In the genomic region with DNA sequence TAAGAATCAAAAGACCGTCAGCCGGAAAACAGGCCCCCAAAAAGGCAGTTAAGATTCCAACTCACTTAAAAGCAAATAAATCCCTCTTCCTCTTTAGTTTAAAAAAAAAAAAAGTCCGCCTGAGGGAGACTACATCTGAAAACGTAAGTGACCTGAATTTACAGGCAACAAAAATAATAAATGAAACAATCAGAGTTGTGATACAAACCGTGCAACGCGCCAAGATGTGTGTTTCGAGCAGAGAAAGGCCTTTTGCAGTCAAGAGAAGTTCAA, we compare ENCODE assay signal across 7 cellular contexts. TPM values are rescaled to one million over a fixed set of nuclear protein-coding genes. Genes with fewer than 3 reads are reported as not detected.
DNase-seq lines count a peak whose midpoint lies in the region; ATAC-seq and TF ChIP-seq lines count a peak whose summit lies in the region.

No MANE protein-coding gene starts in this region.

- CTCF ChIA-PET in activated CD8-positive, alpha-beta T cell treated with anti-CD3 and anti-CD28 coated beads for 36 hours (lab: Charles Lee), result interaction anchor here (1.1 to 3.0 kb wide), 6 partner anchors 13 to 148 kb away, joined by 4 to 24 read pairs (median 10); no protein-coding TSS in a partner anchor

- no peak for TF ChIP-seq CTCF in HFFc6 (IDR thresholded peaks at IDR 0.05)
- no peak for TF ChIP-seq CTCF in activated CD8-positive, alpha-beta T cell treated with anti-CD3 and anti-CD28 coated beads for 36 hours (IDR thresholded peaks at IDR 0.05)

- H3K4me3 Mint-ChIP-seq in HFFc6, result peak overlapping the region; percentile 92
- peak overlapping the region; percentile 90 for H3K4me3 Mint-ChIP-seq in activated CD8-positive, alpha-beta T cell treated with anti-CD3 and anti-CD28 coated beads for 36 hours
- peak overlapping the region; percentile 89 to 91 for H3K4me3 Mint-ChIP-seq in stimulated activated naive CD8-positive, alpha-beta T cell treated with anti-CD3 and anti-CD28 coated beads, Interleukin-15, amount 100 ng/mL, for 72 hours

- H3K9me3 ChIP-seq in iPS-15b (ENCODE audit: control insufficient read depth, insufficient read depth, low read length), result no peaks in the 10 kb centered on the region

- H3K27ac Mint-ChIP-seq in HFFc6, result peak overlapping the region; percentile 93
- peak overlapping the region; percentile 98 for H3K27ac Mint-ChIP-seq in activated CD8-positive, alpha-beta T cell treated with anti-CD3 and anti-CD28 coated beads for 36 hours
- H3K27ac Mint-ChIP-seq in stimulated activated naive CD8-positive, alpha-beta T cell treated with anti-CD3 and anti-CD28 coated beads, Interleukin-15, amount 100 ng/mL, for 72 hours, result peak overlapping the region; percentile 96 to 97

- POLR2A ChIA-PET in activated CD8-positive, alpha-beta T cell treated with anti-CD3 and anti-CD28 coated beads for 36 hours (lab: Charles Lee), result interaction anchor here (0.9 to 1.5 kb wide), 2 partner anchors 16 to 134 kb away, joined by 3 read pairs; no protein-coding TSS in a partner anchor

- intact Hi-C loops in activated CD8-positive, alpha-beta T cell treated with anti-CD3 and anti-CD28 coated beads for 36 hours (cut with micrococcal nuclease), result loop anchor here (5.0 kb wide), 3 partner anchors 35 to 145 kb away; no protein-coding TSS in a partner anchor

- H3K27me3 Mint-ChIP-seq in HFFc6 (ENCODE audit: insufficient read depth), result no peaks in the 10 kb centered on the region
- H3K27me3 Mint-ChIP-seq in activated CD8-positive, alpha-beta T cell treated with anti-CD3 and anti-CD28 coated beads for 36 hours, result no peaks in the 10 kb centered on the region
- no peaks in the 10 kb centered on the region for H3K27me3 Mint-ChIP-seq in stimulated activated naive CD8-positive, alpha-beta T cell treated with anti-CD3 and anti-CD28 coated beads, Interleukin-15, amount 100 ng/mL, for 72 hours

- peaks cover 37% of the 10 kb centered on the region for H3K4me1 Mint-ChIP-seq in HFFc6 (ENCODE audit: low read depth)
- peaks cover 55% of the 10 kb centered on the region for H3K4me1 Mint-ChIP-seq in activated CD8-positive, alpha-beta T cell treated with anti-CD3 and anti-CD28 coated beads for 36 hours (ENCODE audit: low read depth)
- H3K4me1 Mint-ChIP-seq in stimulated activated naive CD8-positive, alpha-beta T cell treated with anti-CD3 and anti-CD28 coated beads, Interleukin-15, amount 100 ng/mL, for 72 hours, result peaks cover 64% of the 10 kb centered on the region

- no peaks in the 10 kb centered on the region for H3K9me3 Mint-ChIP-seq in HFFc6
- H3K9me3 Mint-ChIP-seq in activated CD8-positive, alpha-beta T cell treated with anti-CD3 and anti-CD28 coated beads for 36 hours, result no peaks in the 10 kb centered on the region
- H3K9me3 Mint-ChIP-seq in stimulated activated naive CD8-positive, alpha-beta T cell treated with anti-CD3 and anti-CD28 coated beads, Interleukin-15, amount 100 ng/mL, for 72 hours, result no peaks in the 10 kb centered on the region

- H3K9ac ChIP-seq in iPS-15b (ENCODE audit: low read depth, low read length), result peak overlapping the region; percentile 93

- H3K36me3 Mint-ChIP-seq in HFFc6 (ENCODE audit: low read depth), result peaks cover 12% of the 10 kb centered on the region
- H3K36me3 Mint-ChIP-seq in activated CD8-positive, alpha-beta T cell treated with anti-CD3 and anti-CD28 coated beads for 36 hours (ENCODE audit: low read depth), result peaks cover 30% of the 10 kb centered on the region

- no peaks in the 10 kb centered on the region for H3K27me3 ChIP-seq in iPS-15b (ENCODE audit: control insufficient read depth, insufficient read depth, low read length)

- H3K36me3 ChIP-seq in iPS-15b (ENCODE audit: control insufficient read depth, insufficient read depth, low read length), result no peaks in the 10 kb centered on the region

- no peak for ATAC-seq in activated CD8-positive, alpha-beta T cell treated with anti-CD3 and anti-CD28 coated beads for 36 hours
- no peak for ATAC-seq in stimulated activated naive CD8-positive, alpha-beta T cell treated with anti-CD3 and anti-CD28 coated beads, Interleukin-15, amount 100 ng/mL, for 72 hours
- ATAC-seq in HG02938 (IDR thresholded peaks at IDR 0.05; ENCODE audit: unreplicated experiment) (no peak), HG03521 (IDR thresholded peaks at IDR 0.05; ENCODE audit: unreplicated experiment) (no peak)

- DNase-seq in HFFc6, result no peak
- DNase-seq in activated CD8-positive, alpha-beta T cell treated with anti-CD3 and anti-CD28 coated beads for 36 hours, result peak; percentile 22
- DNase-seq in stimulated activated naive CD8-positive, alpha-beta T cell treated with anti-CD3 and anti-CD28 coated beads, Interleukin-15, amount 100 ng/mL, for 72 hours, result no peak
- no peak for DNase-seq in stimulated activated naive CD4-positive, alpha-beta T cell treated with Interleukin-2 at 50 U/mL for 16 hours (lab: John Stamatoyannopoulos, UW)

- peaks cover 34% of the 10 kb centered on the region for H3K4me1 ChIP-seq in iPS-15b (ENCODE audit: control insufficient read depth, insufficient read depth, low read length)

- H3K4me3 ChIP-seq in iPS-15b (ENCODE audit: low read depth, low read length), result peak overlapping the region; percentile 95

RNA-seq across cellular contexts. Expression of a gene that starts 1.1 kb away (rescaled TPM):
- 10 to 100 TPM; 23.8 to 33.0 (median 27.7) TPM for total RNA-seq in HFFc6 (2021; fragmentation: NEBNext Ultra II Directional; extraction: Animal tissue kit (Norgen Biotek cat#: 25700))
- total RNA-seq in activated CD8-positive, alpha-beta T cell treated with anti-CD3 and anti-CD28 coated beads for 36 hours, result 10 to 100 TPM; 54.4 to 55.3 TPM
